19 cellular contexts compared by ENCODE assay signal in the genomic region with DNA sequence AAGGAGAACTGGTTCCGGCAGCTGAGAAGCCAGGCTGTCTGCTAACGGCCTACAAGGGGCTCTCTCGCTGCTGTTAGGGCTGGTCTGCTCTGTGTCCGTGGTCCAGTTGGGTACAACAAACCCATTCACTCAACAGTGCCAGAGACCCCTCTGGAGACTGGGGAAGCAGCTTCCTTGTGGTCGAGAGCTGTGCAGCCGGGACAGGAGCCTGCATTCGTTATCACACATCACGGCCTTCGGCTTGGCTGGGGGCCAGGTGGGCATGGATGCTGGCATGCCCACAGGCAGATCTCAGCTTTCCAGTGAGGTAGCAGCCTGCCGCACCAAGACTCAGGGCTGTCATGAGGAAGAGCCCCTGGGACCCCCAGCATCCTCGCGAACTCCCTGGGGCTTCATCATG.
A peak's percentile ranks its signal among the peaks of the same experiment; 100 is the strongest.
DNase-seq lines count a peak whose midpoint lies in the region; ATAC-seq and TF ChIP-seq lines count a peak whose summit lies in the region.
"Had no signal": no experiment of that assay in that cellular context is flagged by ENCODE, and none has a peak within 500 bp of the region (broad histone marks: within the 10 kb centered on the region; RNA-seq: fewer than 3 reads in every experiment).

No MANE protein-coding gene starts in this region.

- H3K36me3 ChIP-seq in BLaER1 (peaks cover 22% of the 10 kb centered on the region; the same call in 1 of the 2 replicates), IMR-90 (ENCODE audit: control insufficient read depth, insufficient read depth, low read length) (no peaks in the 10 kb centered on the region), parathyroid adenoma (ENCODE audit: control insufficient read depth, insufficient read depth, low read length) (no peaks in the 10 kb centered on the region), tibial nerve (peaks cover 0 to 20% (median 4%) of the 10 kb centered on the region in 3 donors)

- TF ChIP-seq POLR2A in IMR-90 (IDR thresholded peaks at IDR 0.05; ENCODE audit: low read depth, low read length) (no peak), tibial nerve (IDR thresholded peaks at IDR 0.05) (no peak)

- H3K27ac ChIP-seq in BLaER1 (peak overlapping the region; percentile 69), IMR-90 (ENCODE audit: insufficient read depth, low read length) (no peak overlapping the region), coronary artery (peak overlapping the region; percentile 81 to 83), parathyroid adenoma (no peak overlapping the region), tibial nerve (no peak overlapping the region)
- H3K27ac ChIP-seq in CD4-positive, alpha-beta T cell (ENCODE audit: low read depth, low read length) = no peak overlapping the region

- no peak overlapping the region for H3K4me3 Mint-ChIP-seq in CD4-positive, alpha-beta T cell
- H3K4me3 Mint-ChIP-seq: activated CD4-positive, alpha-beta T cell treated with anti-CD3 and anti-CD28 coated beads, Interleukin-2, amount 10 ng/mL, durations not matched to agents 24 days and 14 days; activated T-helper 1 cell treated with anti-CD3 and anti-CD28 coated beads, Interleukin-12 subunit alpha, Interleukin-12 subunit beta, Interleukin-2, Interleukin-4 antibody, amounts not matched to agents 30 ng/mL and 10 ng/mL and 1 ng/mL, durations not matched to agents 14 hours and 24 hours and 36 hours; B cell; H9; nephron progenitor cell had no signal

- H3K27me3 ChIP-seq in BLaER1 (no peaks in the 10 kb centered on the region), IMR-90 (ENCODE audit: control insufficient read depth, insufficient read depth, low read length) (no peaks in the 10 kb centered on the region; the same call in 1 of the 2 replicates), parathyroid adenoma (ENCODE audit: control insufficient read depth, insufficient read depth, low read length) (no peaks in the 10 kb centered on the region), tibial nerve (no peaks in the 10 kb centered on the region)
- H3K27me3 ChIP-seq in CD4-positive, alpha-beta T cell (ENCODE audit: control insufficient read depth, insufficient read depth, low read length) = no peaks in the 10 kb centered on the region

- no peaks in the 10 kb centered on the region for H3K79me2 ChIP-seq in parathyroid adenoma

- H3K4me1 Mint-ChIP-seq in CD4-positive, alpha-beta T cell (ENCODE audit: low read depth) = peaks cover 16% of the 10 kb centered on the region

- CTCF ChIA-PET in IMR-90 (lab: Yijun Ruan, JAX) = no interaction called here
- CTCF ChIA-PET in CD4-positive, alpha-beta T cell (lab: Charles Lee) = no interaction called here

- H3K9ac ChIP-seq in BLaER1 (peak overlapping the region; percentile 30), IMR-90 (ENCODE audit: low read depth, low read length) (no peak overlapping the region), parathyroid adenoma (no peak overlapping the region)

- ATAC-seq in IMR-90 (ENCODE audit: low read depth) = no peak
- no peak for ATAC-seq in CD4-positive, alpha-beta T cell (ENCODE audit: poor library complexity)
- ATAC-seq: stimulated activated naive CD8-positive, alpha-beta T cell treated with anti-CD3 and anti-CD28 coated beads, Interleukin-15, Interleukin-2, amounts not matched to agents 100 U/mL and 50 U/mL, for 24 hours had no signal

- WGBS in IMR-90 (ENCODE audit: extremely low coverage in 2 of 2, insufficient read length in 1 of 2), 2 experiments = 86% methylated on average over 7 of the region's 12 CpGs; no CpG with 5 or more reads in 1 of the 2 experiments
- 61 to 63% methylated on average over 4 to 8 of the region's 12 CpGs for WGBS in tibial nerve, 2 donors

- H3K4ac ChIP-seq in IMR-90 (ENCODE audit: low read depth, low read length) = no peak overlapping the region

- H3K23ac ChIP-seq in IMR-90 (ENCODE audit: low read depth, low read length) = no peak overlapping the region

- no TSS peak for BruUV-seq in IMR-90 (replicated peaks; lab: Mats Ljungman, UMichigan)

- peaks cover 60% of the 10 kb centered on the region for H3K36me3 Mint-ChIP-seq in CD4-positive, alpha-beta T cell (ENCODE audit: low read depth)

- H3K9me1 ChIP-seq in IMR-90 (ENCODE audit: insufficient read depth, low read length) = peaks cover 5% of the 10 kb centered on the region; the same call in 1 of the 2 replicates

- no peak overlapping the region for H3K18ac ChIP-seq in IMR-90 (ENCODE audit: low read depth, low read length)

- dilution Hi-C loops in IMR-90 (cut with HindIII; ENCODE audit: low sequenced_read_pairs, unreplicated experiment) = no loop called here

- in situ Hi-C loops in IMR-90 (cut with MboI; ENCODE audit: low sequenced_read_pairs) = no loop called here

- no peak overlapping the region for H2BK20ac ChIP-seq in IMR-90 (ENCODE audit: low read depth, low read length)

- no peak overlapping the region for H3K27ac Mint-ChIP-seq in CD4-positive, alpha-beta T cell
- H3K27ac Mint-ChIP-seq: activated CD4-positive, alpha-beta T cell treated with anti-CD3 and anti-CD28 coated beads, Interleukin-2, amount 10 ng/mL, durations not matched to agents 24 days and 14 days; B cell; nephron progenitor cell had no signal

- H3K9me3 Mint-ChIP-seq in CD4-positive, alpha-beta T cell = no peaks in the 10 kb centered on the region
- H3K9me3 Mint-ChIP-seq: activated T-helper 1 cell treated with anti-CD3 and anti-CD28 coated beads, Interleukin-12 subunit alpha, Interleukin-12 subunit beta, Interleukin-2, Interleukin-4 antibody, amounts not matched to agents 30 ng/mL and 10 ng/mL and 1 ng/mL, durations not matched to agents 14 hours and 24 hours and 36 hours; H9; nephron progenitor cell had no signal

- no peak overlapping the region for H2BK15ac ChIP-seq in IMR-90 (ENCODE audit: low read depth, low read length)

- no peak for TF ChIP-seq RAD21 in IMR-90 (IDR thresholded peaks at IDR 0.05; ENCODE audit: low read length)

- H3K9me3 ChIP-seq in BLaER1 (no peaks in the 10 kb centered on the region), IMR-90 (ENCODE audit: control insufficient read depth, insufficient read depth, low read length) (no peaks in the 10 kb centered on the region), parathyroid adenoma (ENCODE audit: control insufficient read depth, low read length) (no peaks in the 10 kb centered on the region), tibial nerve (no peaks in the 10 kb centered on the region)
- H3K9me3 ChIP-seq in CD4-positive, alpha-beta T cell (ENCODE audit: control insufficient read depth, low read length) = no peaks in the 10 kb centered on the region

- POLR2A ChIA-PET in IMR-90 (lab: Charles Lee; ENCODE audit: unreplicated experiment) = no interaction called here
- POLR2A ChIA-PET in CD4-positive, alpha-beta T cell (lab: Charles Lee) = no interaction called here

- H3K79me1 ChIP-seq in IMR-90 (ENCODE audit: low read depth in 1 of 2, low read length in 2 of 2) = no peaks in the 10 kb centered on the region

- no peaks in the 10 kb centered on the region for H4K20me1 ChIP-seq in BLaER1
- no peaks in the 10 kb centered on the region for H4K20me1 ChIP-seq in IMR-90 (ENCODE audit: insufficient read depth, low read length)

- H2AK5ac ChIP-seq in IMR-90 (ENCODE audit: low read depth, low read length) = no peak overlapping the region

- H2AFZ ChIP-seq in IMR-90 (replicated peaks; ENCODE audit: low read length, poor library complexity) = no peak overlapping the region
- peak overlapping the region; percentile 26 for H2AFZ ChIP-seq in parathyroid adenoma

- H2AK9ac ChIP-seq in IMR-90 (replicated peaks; ENCODE audit: low read depth, low read length, poor library complexity) = peak overlapping the region; percentile 39

- H2BK120ac ChIP-seq in IMR-90 (ENCODE audit: low read depth, low read length) = no peak overlapping the region

- no peak overlapping the region for H3K14ac ChIP-seq in IMR-90 (replicated peaks; ENCODE audit: low read depth, low read length)

- H4K8ac ChIP-seq in IMR-90 (ENCODE audit: low read depth in 2 of 2, low read length in 2 of 2) = no peak overlapping the region

- H4K5ac ChIP-seq in IMR-90 (ENCODE audit: low read depth, low read length) = no peak overlapping the region

- H3K4me3 ChIP-seq in BLaER1 (no peak overlapping the region), IMR-90 (ENCODE audit: insufficient read depth, low read depth, low read length) (no peak overlapping the region), coronary artery (peak overlapping the region; percentile 21), parathyroid adenoma (ENCODE audit: low read depth, low read length) (no peak overlapping the region), tibial nerve (no peak overlapping the region)
- H3K4me3 ChIP-seq: lung had no signal

- peaks cover 60% of the 10 kb centered on the region for H3K4me1 ChIP-seq in BLaER1
- no peaks in the 10 kb centered on the region; the same call in 1 of the 2 replicates for H3K4me1 ChIP-seq in IMR-90 (ENCODE audit: control insufficient read depth, insufficient read depth, low read length)
- H3K4me1 ChIP-seq in parathyroid adenoma = peaks cover 33% of the 10 kb centered on the region
- peaks cover 0 to 64% (median 10%) of the 10 kb centered on the region in 4 donors for H3K4me1 ChIP-seq in tibial nerve

- H4K91ac ChIP-seq in IMR-90 (ENCODE audit: insufficient read depth, low read depth, low read length) = no peak overlapping the region

- no peak for DNase-seq in IMR-90
- DNase-seq in coronary artery (ENCODE audit: low spot score) = no peak
- no peak for DNase-seq in occipital lobe (lab: John Stamatoyannopoulos, UW)
- DNase-seq in CD4-positive, alpha-beta T cell = no peak
- no peak for DNase-seq in tibial nerve (ENCODE audit: low spot score in 2 of 2)
- no peak for DNase-seq in NCI-H82 treated with DMSO at 0.1 percent for 48 hours (lab: John Stamatoyannopoulos, UW; ENCODE audit: unreplicated experiment)
- DNase-seq: activated CD4-positive, alpha-beta T cell treated with anti-CD3 and anti-CD28 coated beads, Interleukin-2, amount 10 ng/mL, durations not matched to agents 24 days and 14 days; DND-41; H9; NCI-H1417; NCI-H82; nephron progenitor cell; stimulated activated naive CD8-positive, alpha-beta T cell treated with anti-CD3 and anti-CD28 coated beads, Interleukin-15, Interleukin-2, amounts not matched to agents 100 U/mL and 50 U/mL, for 24 hours; T-helper 9 cell had no signal

- no peak for TF ChIP-seq CTCF in IMR-90 (conservative IDR thresholded peaks at IDR 0.05; ENCODE audit: low read depth, low read length)
- no peak for TF ChIP-seq CTCF in coronary artery (IDR thresholded peaks at IDR 0.05)
- TF ChIP-seq CTCF in parathyroid adenoma (IDR thresholded peaks at IDR 0.05) = no peak
- no peak for TF ChIP-seq CTCF in CD4-positive, alpha-beta T cell (IDR thresholded peaks at IDR 0.05)
- no peak for TF ChIP-seq CTCF in tibial nerve (IDR thresholded peaks at IDR 0.05)

- H3K4me2 ChIP-seq in BLaER1 (peak overlapping the region; percentile 78), IMR-90 (ENCODE audit: low read depth, low read length) (no peak overlapping the region), parathyroid adenoma (ENCODE audit: low read length) (no peak overlapping the region)

- intact Hi-C loops in IMR-90 (cut with micrococcal nuclease) = no loop called here
- intact Hi-C loops in CD4-positive, alpha-beta T cell (cut with DNase I, micrococcal nuclease) = no loop called here

- TF ChIP-seq EP300 in tibial nerve (IDR thresholded peaks at IDR 0.05) = no peak

- H2BK5ac ChIP-seq in IMR-90 (ENCODE audit: low read depth, low read length, poor library complexity, severe bottlenecking) = no peak overlapping the region

- H3K27me3 Mint-ChIP-seq in CD4-positive, alpha-beta T cell = no peaks in the 10 kb centered on the region
- H3K27me3 Mint-ChIP-seq: activated CD4-positive, alpha-beta T cell treated with anti-CD3 and anti-CD28 coated beads, Interleukin-2, amount 10 ng/mL, durations not matched to agents 24 days and 14 days; B cell had no signal

- H3K56ac ChIP-seq in IMR-90 (ENCODE audit: extremely low read depth, insufficient read depth, low read length) = no peak overlapping the region

Comparison
In these comparisons a context has a peak if more than half of its experiments do, and no peak if none do; other contexts are left out.
1. H3K27ac ChIP-seq: peak in BLaER1 (single experiment) and coronary artery (2 of 2); none in IMR-90 (single experiment), parathyroid adenoma (single experiment), CD4-positive, alpha-beta T cell (single experiment) and tibial nerve (0 of 4).